In genomic region chrX:111100191-111100590, GRCh38 we compare ENCODE assay signal across 8 cellular contexts. TPM values are rescaled to one million over a fixed set of nuclear protein-coding genes. Genes with fewer than 3 reads are reported as not detected.
A peak's percentile ranks its signal among the peaks of the same experiment; 100 is the strongest.
DNase-seq lines count a peak whose midpoint lies in the region; ATAC-seq and TF ChIP-seq lines count a peak whose summit lies in the region.

No MANE protein-coding gene starts in this region.

- H3K36me3 Mint-ChIP-seq in effector memory CD8-positive, alpha-beta T cell (ENCODE audit: insufficient read depth) = no peaks in the 10 kb centered on the region
- no peaks in the 10 kb centered on the region for H3K36me3 Mint-ChIP-seq in neural crest cell (ENCODE audit: low read depth)

- CTCF ChIA-PET in RWPE1 (lab: Yijun Ruan, JAX) = interaction anchor here (0.6 to 0.7 kb wide), 3 partner anchors 110 to 160 kb away, joined by 3 read pairs; no protein-coding TSS in a partner anchor

- TF ChIP-seq CTCF in RWPE1 (conservative IDR thresholded peaks at IDR 0.05; ENCODE audit: low read depth) (peak; percentile 25), neural crest cell (conservative IDR thresholded peaks at IDR 0.05) (peak; percentile 71)

- H3K27ac ChIP-seq in RWPE1 = no peak overlapping the region

- H3K27ac Mint-ChIP-seq in effector memory CD8-positive, alpha-beta T cell = no peak overlapping the region
- H3K27ac Mint-ChIP-seq in neural crest cell (ENCODE audit: unreplicated experiment) = no peak overlapping the region

- H3K9me3 Mint-ChIP-seq in effector memory CD8-positive, alpha-beta T cell = no peaks in the 10 kb centered on the region
- no peaks in the 10 kb centered on the region for H3K9me3 Mint-ChIP-seq in neural crest cell

- peaks cover 0 to 6% of the 10 kb centered on the region in 2 donors for H3K27me3 Mint-ChIP-seq in effector memory CD8-positive, alpha-beta T cell
- H3K27me3 Mint-ChIP-seq in neural crest cell (ENCODE audit: low read depth) = peaks cover 27% of the 10 kb centered on the region

- POLR2A ChIA-PET in RWPE1 (lab: Yijun Ruan, JAX; ENCODE audit: low non-redundant PET) = no interaction called here

- peaks cover 16 to 17% of the 10 kb centered on the region in 2 donors for H3K4me1 Mint-ChIP-seq in effector memory CD8-positive, alpha-beta T cell (ENCODE audit: low read depth in 2 of 2)
- peaks cover 15% of the 10 kb centered on the region for H3K4me1 Mint-ChIP-seq in neural crest cell

- peak; percentile 18 for DNase-seq in NCI-H510A treated with DMSO at 0.1 percent for 48 hours (lab: John Stamatoyannopoulos, UW)
- no peak for DNase-seq in NCI-H510A (lab: John Stamatoyannopoulos, UW)
- DNase-seq in HT1080 (ENCODE audit: low read depth) = peak; percentile 58
- peak; percentile 63 for DNase-seq in RWPE1 (ENCODE audit: low spot score)
- peak; percentile 5 to 18 (median 17) for DNase-seq in effector memory CD8-positive, alpha-beta T cell
- DNase-seq in neural crest cell (ENCODE audit: low read depth, low spot score) = peak; percentile 48

- no peak overlapping the region for H3K4me3 Mint-ChIP-seq in effector memory CD8-positive, alpha-beta T cell
- peak overlapping the region; percentile 34 for H3K4me3 Mint-ChIP-seq in neural crest cell

- peak; percentile 64 for ATAC-seq in GM19395 (IDR thresholded peaks at IDR 0.05; ENCODE audit: unreplicated experiment)
- peak; percentile 44 for ATAC-seq in effector memory CD8-positive, alpha-beta T cell (replicated peaks)
- ATAC-seq in GM21381 (IDR thresholded peaks at IDR 0.05; ENCODE audit: unreplicated experiment) = no peak

RNA-seq across cellular contexts. Expression of gene PAK3, which starts 4.2 kb away (rescaled TPM):
- total RNA-seq in HT1080 (2014; rRNA removed; shearing (Covaris generic)) = 0.03 TPM in 1 of 2 replicates, not detected in the other
- 0.02 TPM in 1 of 2 replicates, not detected in the other for polyA plus RNA-seq in HT1080 (2015; cell fraction: cytosol; rRNA removed)
- polyA plus RNA-seq in HT1080 (2015; cell fraction: nucleus; rRNA removed) = 0.01 TPM in 1 of 2 replicates, not detected in the other
- total RNA-seq in neural crest cell = 11.9 and 12.3 TPM in 2 replicates

Comparison
In these comparisons a context has a peak if more than half of its experiments do, and no peak if none do; other contexts are left out.
1. RNA of gene PAK3, which starts 4.2 kb away (total RNA-seq): 11.9 to 12.3 TPM in neural crest cell; 0.03 TPM in HT1080; every median in the first group is over 10 times any median in the second.